Comparison of ENCODE assay signal across 9 cellular contexts in genomic region chr20:59159091-59159821, GRCh38. TPM values are rescaled to one million over a fixed set of nuclear protein-coding genes. Genes with fewer than 3 reads are reported as not detected.
A peak's percentile ranks its signal among the peaks of the same experiment; 100 is the strongest.
DNase-seq lines count a peak whose midpoint lies in the region; ATAC-seq and TF ChIP-seq lines count a peak whose summit lies in the region.
"Had no signal": no experiment of that assay in that cellular context is flagged by ENCODE, and none has a peak within 500 bp of the region (broad histone marks: within the 10 kb centered on the region; RNA-seq: fewer than 3 reads in every experiment).

No MANE protein-coding gene starts in this region.

- H3K4me3 ChIP-seq in BLaER1 treated with 17β-estradiol and CSF1 and Interleukin-3, amounts not matched to agents 10 nM and 100 nM, result 0 out of 20 replicates have a peak overlapping the region, but pooled peaks of 1 of the 10 experiments have one; percentile 15
- H3K4me3 ChIP-seq in RWPE2 (ENCODE audit: severe bottlenecking), result no peak overlapping the region

- H3K27ac ChIP-seq in BLaER1 treated with 17β-estradiol and CSF1 and Interleukin-3, amounts not matched to agents 10 nM and 100 nM, result peak overlapping the region in 4 of 11 experiments; percentile 1 to 55 (median 44); a peak in 4 of 22 replicates
- no peak overlapping the region for H3K27ac ChIP-seq in RWPE2 (ENCODE audit: poor library complexity, severe bottlenecking)

- H3K4me3 Mint-ChIP-seq in naive thymus-derived CD8-positive, alpha-beta T cell, result peak overlapping the region; percentile 83 to 96 (median 90)

- DNase-seq in RWPE2 (ENCODE audit: low spot score) (no peak), NCI-H446 (lab: John Stamatoyannopoulos, UW) (no peak), NCI-H1092 (lab: John Stamatoyannopoulos, UW) (no peak), anterior cingulate cortex (lab: John Stamatoyannopoulos, UW) (no peak)
- DNase-seq in activated effector memory CD4-positive, alpha-beta T cell treated with Interleukin-2 at 50 U/mL for 16 hours, result peak; percentile 58
- DNase-seq in naive thymus-derived CD8-positive, alpha-beta T cell, result peak; percentile 51 to 92 (median 86)
- DNase-seq: AML-193 had no signal

- H3K4me1 ChIP-seq in BLaER1 treated with 17β-estradiol and CSF1 and Interleukin-3, amounts not matched to agents 10 nM and 100 nM, result peaks cover 31 to 70% (median 49%) of the 10 kb centered on the region in 10 experiments
- no peaks in the 10 kb centered on the region for H3K4me1 ChIP-seq in RWPE2 (ENCODE audit: insufficient read depth, poor library complexity, severe bottlenecking)

- no peaks in the 10 kb centered on the region for H3K27me3 Mint-ChIP-seq in naive thymus-derived CD8-positive, alpha-beta T cell

- no peaks in the 10 kb centered on the region for H3K9me3 Mint-ChIP-seq in naive thymus-derived CD8-positive, alpha-beta T cell

- peaks cover 57 to 90% (median 86%) of the 10 kb centered on the region in 4 donors for H3K4me1 Mint-ChIP-seq in naive thymus-derived CD8-positive, alpha-beta T cell

- peaks cover 0 to 3% (median 2%) of the 10 kb centered on the region in 3 donors for H3K36me3 Mint-ChIP-seq in naive thymus-derived CD8-positive, alpha-beta T cell

- H3K4me2 ChIP-seq in BLaER1 treated with 17β-estradiol and CSF1 and Interleukin-3, amounts not matched to agents 10 nM and 100 nM, result peak overlapping the region; percentile 27 to 94 (median 73)

- H3K27ac Mint-ChIP-seq in naive thymus-derived CD8-positive, alpha-beta T cell, result peak overlapping the region; percentile 97 to 100 (median 99)

- POLR2A ChIA-PET in naive thymus-derived CD8-positive, alpha-beta T cell (lab: Charles Lee), result interaction anchor here (0.9 to 4.4 kb wide), 14 partner anchors 11 to 127 kb away, joined by 3 to 82 read pairs (median 4); partner anchors contain the start of gene ATP5F1E

- H4K20me1 ChIP-seq in BLaER1 treated with 17β-estradiol and CSF1 and Interleukin-3, amounts not matched to agents 10 nM and 100 nM, result no peaks in the 10 kb centered on the region

- peaks cover 0 to 8% (median 4%) of the 10 kb centered on the region in 11 experiments; a peak in 6 of 22 replicates for H3K9me3 ChIP-seq in BLaER1 treated with 17β-estradiol and CSF1 and Interleukin-3, amounts not matched to agents 10 nM and 100 nM (replicated peaks in 1 of 11)
- no peaks in the 10 kb centered on the region for H3K9me3 ChIP-seq in RWPE2 (ENCODE audit: severe bottlenecking)

- ATAC-seq in RWPE2 (ENCODE audit: low read depth), result no peak
- ATAC-seq in naive thymus-derived CD8-positive, alpha-beta T cell, result peak; percentile 74 to 89
- ATAC-seq in GM21717 (IDR thresholded peaks at IDR 0.05; ENCODE audit: unreplicated experiment), result no peak

- peak overlapping the region in 1 of 11 experiments; percentile 19; a peak in 1 of 22 replicates for H3K9ac ChIP-seq in BLaER1 treated with 17β-estradiol and CSF1 and Interleukin-3, amounts not matched to agents 10 nM and 100 nM

- H3K36me3 ChIP-seq in BLaER1 treated with 17β-estradiol and CSF1 and Interleukin-3, amounts not matched to agents 10 nM and 100 nM, result no peaks in the 10 kb centered on the region
- no peaks in the 10 kb centered on the region for H3K36me3 ChIP-seq in RWPE2 (ENCODE audit: low read depth)

- peaks cover 0 to 19% (median 0%) of the 10 kb centered on the region in 11 experiments; a peak in 5 of 22 replicates for H3K27me3 ChIP-seq in BLaER1 treated with 17β-estradiol and CSF1 and Interleukin-3, amounts not matched to agents 10 nM and 100 nM
- peaks cover 99% of the 10 kb centered on the region for H3K27me3 ChIP-seq in RWPE2 (ENCODE audit: insufficient read depth, poor library complexity, severe bottlenecking)

- peak; percentile 3 for TF ChIP-seq CTCF in RWPE2 (IDR thresholded peaks at IDR 0.05; ENCODE audit: poor library complexity, severe bottlenecking)

RNA-seq across cellular contexts. Expression of gene ZNF831, which starts 4.4 kb away (rescaled TPM):
- 10 to 100 TPM; 28.0 to 29.9 TPM for total RNA-seq in naive thymus-derived CD8-positive, alpha-beta T cell
- 1 to 10 TPM; 5.5 to 6.2 (median 5.9) TPM for polyA plus RNA-seq in naive thymus-derived CD8-positive, alpha-beta T cell

Comparison
In these comparisons a context has a peak if more than half of its experiments do, and no peak if none do; other contexts are left out.
1. ATAC-seq: peak in naive thymus-derived CD8-positive, alpha-beta T cell (2 of 2); none in RWPE2 (single experiment) and GM21717 (single experiment).
2. DNase-seq: peak in activated effector memory CD4-positive, alpha-beta T cell treated with Interleukin-2 at 50 U/mL for 16 hours (single experiment) and naive thymus-derived CD8-positive, alpha-beta T cell (10 of 10); none in RWPE2 (single experiment), NCI-H446 (0 of 2), NCI-H1092 (single experiment) and anterior cingulate cortex (0 of 58).